In the genomic region with DNA sequence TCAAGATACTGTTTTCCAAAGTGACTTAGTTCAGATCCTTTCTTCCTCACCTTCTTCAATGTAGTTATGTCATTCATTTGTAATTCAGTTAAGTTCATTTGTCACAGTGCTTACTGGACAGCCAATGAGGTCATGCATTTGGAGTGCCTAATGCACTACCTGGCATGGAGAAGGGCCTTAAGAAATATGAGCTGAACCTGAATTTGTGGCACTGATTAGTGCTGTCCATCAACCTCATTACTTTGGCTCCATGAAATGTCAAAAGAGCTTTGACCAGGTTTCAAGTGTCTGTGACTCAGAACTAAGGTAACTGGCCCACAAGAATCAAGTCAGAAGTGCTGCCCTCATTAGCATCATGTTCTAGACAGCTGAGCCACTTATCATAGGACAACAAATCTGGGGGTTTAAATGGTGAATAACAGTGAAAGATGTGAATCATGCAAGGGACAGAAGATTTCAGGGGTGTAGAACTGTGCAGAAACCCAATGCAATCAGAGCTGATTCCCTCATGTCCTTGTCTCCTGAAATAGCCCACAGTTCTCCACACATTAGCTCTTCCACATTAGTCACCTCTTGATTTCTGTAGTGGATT, we compare ENCODE assay signal across 12 cellular contexts. TPM values are rescaled to one million over a fixed set of nuclear protein-coding genes. Genes with fewer than 3 reads are reported as not detected.
A peak's percentile ranks its signal among the peaks of the same experiment; 100 is the strongest.
DNase-seq lines count a peak whose midpoint lies in the region; ATAC-seq, FAIRE-seq and TF ChIP-seq lines count a peak whose summit lies in the region.
"Had no signal": no experiment of that assay in that cellular context is flagged by ENCODE, and none has a peak within 500 bp of the region (broad histone marks: within the 10 kb centered on the region; RNA-seq: fewer than 3 reads in every experiment).

No MANE protein-coding gene starts in this region.

- H3K36me3 Mint-ChIP-seq in activated B cell treated with CpG ODN at 0.5 μM for 24 hours (ENCODE audit: low read depth): no peaks in the 10 kb centered on the region
- H3K36me3 Mint-ChIP-seq: brain; CD8-positive, alpha-beta memory T cell had no signal

- DNase-seq in GM13977 (ENCODE audit: low spot score): peak; percentile 38
- no peak for DNase-seq in activated B cell treated with CpG ODN at 0.5 μM for 24 hours
- DNase-seq in frontal cortex (ENCODE audit: low spot score in 2 of 2): no peak
- no peak for DNase-seq in activated CD4-positive, alpha-beta T cell treated with anti-CD3 and anti-CD28 coated beads, Interleukin-2, amount 50 U/mL, for 48 hours
- no peak for DNase-seq in activated effector memory CD4-positive, alpha-beta T cell treated with Interleukin-2 at 50 U/mL for 16 hours
- no peak for DNase-seq in RPMI8226
- DNase-seq: CD8-positive, alpha-beta memory T cell; NCI-H510A treated with DMSO at 0.1 percent for 48 hours had no signal

- TF ChIP-seq CTCF in GM13977 (IDR thresholded peaks at IDR 0.05; ENCODE audit: extremely low read depth, insufficient read depth, missing control alignments) (no peak), activated B cell treated with CpG ODN at 0.5 μM for 24 hours (IDR thresholded peaks at IDR 0.05) (no peak)

- POLR2A ChIA-PET in activated B cell treated with CpG ODN at 0.5 μM for 24 hours (lab: Charles Lee): no interaction called here

- ATAC-seq in GM19397 (IDR thresholded peaks at IDR 0.05; ENCODE audit: unreplicated experiment) (peak; percentile 53), HG02973 (IDR thresholded peaks at IDR 0.05; ENCODE audit: unreplicated experiment) (peak; percentile 64), activated B cell treated with CpG ODN at 0.5 μM for 24 hours (ENCODE audit: low read depth) (peak; percentile 10)

- no peak overlapping the region for H3K27ac Mint-ChIP-seq in activated B cell treated with CpG ODN at 0.5 μM for 24 hours
- H3K27ac Mint-ChIP-seq: brain; CD8-positive, alpha-beta memory T cell had no signal

- FAIRE-seq in frontal cortex (lab: Jason Lieb, UNC): no peak

- in situ Hi-C loops in GM13977 (cut with MboI; ENCODE audit: low pct_unique_long_range_greater_than_20kb, low sequenced_read_pairs, unreplicated experiment): no loop called here

- peaks cover 14% of the 10 kb centered on the region for H3K4me1 Mint-ChIP-seq in activated B cell treated with CpG ODN at 0.5 μM for 24 hours
- H3K4me1 Mint-ChIP-seq: CD8-positive, alpha-beta memory T cell had no signal

- H3K9me3 Mint-ChIP-seq in activated B cell treated with CpG ODN at 0.5 μM for 24 hours: no peaks in the 10 kb centered on the region
- H3K9me3 Mint-ChIP-seq: CD8-positive, alpha-beta memory T cell had no signal

- intact Hi-C loops in activated B cell treated with CpG ODN at 0.5 μM for 24 hours (cut with micrococcal nuclease): no loop called here

- no peak overlapping the region for H3K4me3 Mint-ChIP-seq in activated B cell treated with CpG ODN at 0.5 μM for 24 hours
- H3K4me3 Mint-ChIP-seq: brain; CD8-positive, alpha-beta memory T cell; neural crest cell had no signal

- no peaks in the 10 kb centered on the region for H3K27me3 Mint-ChIP-seq in activated B cell treated with CpG ODN at 0.5 μM for 24 hours

- CTCF ChIA-PET in activated B cell treated with CpG ODN at 0.5 μM for 24 hours (lab: Charles Lee): no interaction called here

RNA-seq across cellular contexts. Expression of a gene that starts 38.5 kb away (rescaled TPM):
- total RNA-seq in activated B cell treated with CpG ODN at 0.5 μM for 24 hours: 11.8 and 12.3 TPM in 2 replicates
- total RNA-seq in frontal cortex: 44.4 TPM

Comparison
In these comparisons a context has a peak if more than half of its experiments do, and no peak if none do; other contexts are left out.
1. ATAC-seq: peak in every context shown above with its lines; median percentile 64 in HG02973; 53 in GM19397; 10 in activated B cell treated with CpG ODN at 0.5 μM for 24 hours.